2 cellular contexts compared by ENCODE assay signal in the genomic region with DNA sequence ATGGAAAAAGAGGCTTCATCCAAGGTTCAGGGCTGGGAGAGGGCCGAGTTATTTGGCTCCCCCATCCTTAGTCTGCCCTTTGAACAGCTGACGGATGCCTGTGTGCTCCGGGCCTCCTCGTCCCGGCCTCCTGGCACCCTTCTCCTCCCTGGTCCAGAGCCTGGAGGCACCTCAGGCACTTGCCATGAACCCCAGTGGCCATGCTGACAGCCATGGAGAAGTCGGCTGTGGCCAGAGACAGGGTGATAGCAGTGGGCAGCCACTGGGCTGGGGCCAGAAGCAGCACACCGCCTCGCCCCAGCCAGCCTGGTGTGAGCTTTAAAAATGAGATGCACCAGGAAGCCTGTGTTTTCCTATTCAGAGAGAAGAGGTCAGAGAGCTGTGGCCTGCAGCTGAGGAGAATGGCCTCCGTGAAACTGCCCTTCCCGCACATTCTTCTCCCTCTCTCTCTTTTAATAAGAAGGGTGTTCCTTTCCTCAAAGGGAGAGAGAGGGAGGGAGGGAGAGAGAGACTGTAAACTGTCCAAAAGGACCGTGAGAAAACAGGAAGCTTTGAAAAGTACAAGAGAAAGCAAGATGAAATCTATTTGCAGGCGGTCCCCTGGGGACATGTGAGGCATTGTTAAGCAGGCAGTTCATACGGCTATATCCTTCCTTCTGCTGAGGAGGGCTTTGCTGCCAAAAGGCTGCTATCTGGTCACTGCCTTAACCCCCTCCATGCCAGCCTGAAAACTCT.
TF ChIP-seq lines count a peak whose summit lies in the region.

No MANE protein-coding gene starts in this region.

TF ChIP-seq in GM23338, 12 proteins besides CTCF, POLR2A, EP300 and RAD21 (continued from another document and continues in another):
- TF ChIP-seq REST (IDR thresholded peaks at IDR 0.05; ENCODE audit: unreplicated experiment) (no peak), EZH2 (IDR thresholded peaks at IDR 0.05; ENCODE audit: low read depth, unreplicated experiment) (no peak), ETS1 (IDR thresholded peaks at IDR 0.05) (no peak), JUNB (IDR thresholded peaks at IDR 0.05; ENCODE audit: unreplicated experiment) (no peak), ZNF114 (CRISPR knock-in tag; IDR thresholded peaks at IDR 0.05) (no peak), ZNF462 (CRISPR knock-in tag; IDR thresholded peaks at IDR 0.05) (no peak), NANOG (IDR thresholded peaks at IDR 0.05; ENCODE audit: borderline replicate concordance) (no peak), CREB1 (CRISPR knock-in tag; IDR thresholded peaks at IDR 0.05; ENCODE audit: low read depth) (no peak)

TF ChIP-seq in endothelial cell of umbilical vein, 7 proteins besides CTCF, POLR2A, EP300 and RAD21 (continued from another document):
- TF ChIP-seq, protein P1, sequence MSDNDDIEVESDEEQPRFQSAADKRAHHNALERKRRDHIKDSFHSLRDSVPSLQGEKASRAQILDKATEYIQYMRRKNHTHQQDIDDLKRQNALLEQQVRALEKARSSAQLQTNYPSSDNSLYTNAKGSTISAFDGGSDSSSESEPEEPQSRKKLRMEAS (IDR thresholded peaks at IDR 0.05; ENCODE audit: insufficient read depth, insufficient read length) = peak; percentile 28
